In genomic region chr5:155091063-155091648, GRCh38 we compare ENCODE assay signal across 24 cellular contexts.
DNase-seq lines count a peak whose midpoint lies in the region; ATAC-seq and TF ChIP-seq lines count a peak whose summit lies in the region.
"Had no signal": no experiment of that assay in that cellular context is flagged by ENCODE, and none has a peak within 500 bp of the region (broad histone marks: within the 10 kb centered on the region; RNA-seq: fewer than 3 reads in every experiment).

No MANE protein-coding gene starts in this region.

- peaks cover 13% of the 10 kb centered on the region for H3K4me1 ChIP-seq in adipocyte (ENCODE audit: control insufficient read depth, insufficient read depth, low read length)
- H3K4me1 ChIP-seq: pancreas had no signal

- ATAC-seq in GM19452 (IDR thresholded peaks at IDR 0.05; ENCODE audit: unreplicated experiment) (no peak), HG03039 (IDR thresholded peaks at IDR 0.05; ENCODE audit: unreplicated experiment) (no peak), HG03175 (IDR thresholded peaks at IDR 0.05; ENCODE audit: unreplicated experiment) (no peak)
- ATAC-seq: activated T-cell treated with anti-CD3 and anti-CD28 coated beads, Interleukin-2, amount 50 U/mL, for 4 hours; foreskin keratinocyte; pancreas had no signal

- H3K4me3 ChIP-seq in adipocyte (ENCODE audit: low read length) = no peak overlapping the region
- H3K4me3 ChIP-seq in fibroblast of the aortic adventitia (ENCODE audit: low read depth, low read length) = no peak overlapping the region
- H3K4me3 ChIP-seq: pancreas, sigmoid colon, suprapubic skin had no signal

- no peaks in the 10 kb centered on the region for H3K9me3 ChIP-seq in adipocyte (ENCODE audit: control insufficient read depth, low read length)
- H3K9me3 ChIP-seq: pancreas, sigmoid colon, suprapubic skin had no signal

- DNase-seq in EL (peak; percentile 60), adipocyte (ENCODE audit: low read depth) (peak; percentile 54), fibroblast of the aortic adventitia (ENCODE audit: low read depth) (peak; percentile 9), myocyte (ENCODE audit: low read depth) (peak; percentile 41)
- DNase-seq in activated CD4-positive, alpha-beta T cell treated with anti-CD3 and anti-CD28 coated beads, Interleukin-2, amount 50 U/mL, for 1 hour = no peak
- DNase-seq: activated CD4-positive, CD25-positive, alpha-beta regulatory T cell; activated naive CD4-positive, alpha-beta T cell treated with anti-CD3 and anti-CD28 coated beads for 36 hours; activated T-cell treated with anti-CD3 and anti-CD28 coated beads, Interleukin-2, amount 50 U/mL, for 4 hours; anterior cingulate cortex; CD4-positive, alpha-beta memory T cell; GOT3; KG1; kidney glomerular epithelial cell; NCI-H2029; NCI-H510A; NK-92 treated with Interleukin-12 subunit alpha and Interleukin-12 subunit beta, amount 100 ng/mL, for 24 hours; pancreas; sigmoid colon; T1000 had no signal

- no peaks in the 10 kb centered on the region for H3K27me3 ChIP-seq in adipocyte (replicated peaks; ENCODE audit: control insufficient read depth, insufficient read depth, low read length)
- H3K27me3 ChIP-seq: foreskin keratinocyte, pancreas, sigmoid colon, suprapubic skin had no signal

- H3K9ac ChIP-seq in adipocyte (ENCODE audit: low read length) = no peak overlapping the region

- no peaks in the 10 kb centered on the region for H3K36me3 ChIP-seq in adipocyte (ENCODE audit: control insufficient read depth, insufficient read depth, low read length, severe bottlenecking)
- H3K36me3 ChIP-seq: pancreas, sigmoid colon, suprapubic skin had no signal

- TF ChIP-seq CTCF in fibroblast of the aortic adventitia (IDR thresholded peaks at IDR 0.05; ENCODE audit: insufficient read depth, low read length) = no peak
